Comparison of ENCODE assay signal across 1 cellular context in the genomic region with DNA sequence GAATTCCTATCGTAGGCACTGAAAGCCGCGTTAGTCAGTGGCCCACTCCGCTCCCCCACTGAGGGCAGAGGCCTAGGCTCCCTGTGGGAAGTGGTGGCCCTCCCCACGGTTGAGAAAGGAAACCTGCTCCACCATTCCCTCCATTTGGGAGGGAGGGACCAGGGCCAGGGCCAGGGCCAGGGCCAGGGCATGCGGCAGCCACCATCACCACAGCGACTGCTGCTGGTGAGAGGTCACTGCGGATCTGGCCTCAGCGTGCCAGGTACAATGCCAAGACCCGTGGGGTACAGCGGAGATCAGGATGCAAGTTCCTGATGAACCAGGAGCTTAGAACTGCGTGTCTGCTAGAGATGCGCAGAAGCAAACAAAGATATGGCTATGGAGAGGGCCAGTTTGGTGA.
TF ChIP-seq lines count a peak whose summit lies in the region.

No MANE protein-coding gene starts in this region.

TF ChIP-seq in H1, 55 proteins besides CTCF, POLR2A, EP300 and RAD21:
- TF ChIP-seq, protein P1, sequence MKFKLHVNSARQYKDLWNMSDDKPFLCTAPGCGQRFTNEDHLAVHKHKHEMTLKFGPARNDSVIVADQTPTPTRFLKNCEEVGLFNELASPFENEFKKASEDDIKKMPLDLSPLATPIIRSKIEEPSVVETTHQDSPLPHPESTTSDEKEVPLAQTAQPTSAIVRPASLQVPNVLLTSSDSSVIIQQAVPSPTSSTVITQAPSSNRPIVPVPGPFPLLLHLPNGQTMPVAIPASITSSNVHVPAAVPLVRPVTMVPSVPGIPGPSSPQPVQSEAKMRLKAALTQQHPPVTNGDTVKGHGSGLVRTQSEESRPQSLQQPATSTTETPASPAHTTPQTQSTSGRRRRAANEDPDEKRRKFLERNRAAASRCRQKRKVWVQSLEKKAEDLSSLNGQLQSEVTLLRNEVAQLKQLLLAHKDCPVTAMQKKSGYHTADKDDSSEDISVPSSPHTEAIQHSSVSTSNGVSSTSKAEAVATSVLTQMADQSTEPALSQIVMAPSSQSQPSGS (IDR thresholded peaks at IDR 0.05; ENCODE audit: low read length): no peak
- TF ChIP-seq GTF2F1 (IDR thresholded peaks at IDR 0.05; ENCODE audit: borderline replicate concordance, low read depth, low read length) (no peak), POLR2AphosphoS5 (IDR thresholded peaks at IDR 0.05; ENCODE audit: low read depth, low read length) (no peak), BACH1 (IDR thresholded peaks at IDR 0.05; ENCODE audit: low read length) (no peak), NRF1 (IDR thresholded peaks at IDR 0.05; ENCODE audit: low read depth, low read length) (no peak), RNF2 (IDR thresholded peaks at IDR 0.05; ENCODE audit: borderline replicate concordance, low read depth, low read length, missing control alignments, poor library complexity, severe bottlenecking) (no peak), ZNF274 (IDR thresholded peaks at IDR 0.05; ENCODE audit: borderline replicate concordance, extremely low read depth, low read length) (no peak), ASH2L (IDR thresholded peaks at IDR 0.05; ENCODE audit: low read length) (no peak), TBP (IDR thresholded peaks at IDR 0.05; ENCODE audit: low read depth, low read length) (no peak), KDM1A (IDR thresholded peaks at IDR 0.05; ENCODE audit: borderline replicate concordance, low read length) (no peak)
TF ChIP-seq in H1: peak in this region for 0.
